In the genomic region with DNA sequence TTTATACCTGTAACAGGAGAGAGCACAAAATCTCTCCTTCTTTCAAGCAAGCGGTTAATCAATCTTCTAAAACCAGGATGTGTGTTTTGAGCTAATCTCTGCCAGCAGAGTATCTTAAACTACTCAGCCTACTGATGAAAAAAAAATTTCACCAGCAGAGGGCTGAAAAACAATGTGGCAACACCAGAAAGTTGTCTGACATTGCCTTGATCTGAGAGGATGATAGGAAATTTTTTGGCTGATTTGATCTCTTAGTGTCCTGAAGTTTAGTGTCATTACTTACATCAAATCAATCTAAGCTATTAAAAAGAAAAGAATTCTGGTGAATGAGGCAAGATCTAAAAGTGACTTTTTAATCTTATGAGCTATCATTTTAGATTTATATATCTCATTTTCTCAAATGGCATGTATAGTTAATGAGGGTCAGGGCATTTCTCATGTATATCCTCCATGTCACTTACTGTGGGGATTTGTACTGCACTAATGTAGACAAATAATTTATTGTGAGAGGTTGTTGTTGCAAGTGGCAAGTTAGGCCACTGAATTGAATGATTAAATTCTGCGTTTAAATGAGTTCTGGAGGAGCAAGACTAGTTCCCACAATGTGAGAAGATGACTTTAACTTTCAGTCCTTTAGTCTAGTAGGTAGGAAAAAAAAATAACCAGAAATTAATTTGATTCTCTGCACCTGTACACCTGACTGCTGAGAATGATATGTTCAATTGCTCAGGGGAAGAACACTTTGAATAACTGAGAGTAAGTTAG, we compare ENCODE assay signal across 13 cellular contexts. TPM values are rescaled to one million over a fixed set of nuclear protein-coding genes. Genes with fewer than 3 reads are reported as not detected.
DNase-seq lines count a peak whose midpoint lies in the region; ATAC-seq and TF ChIP-seq lines count a peak whose summit lies in the region.
"Had no signal": no experiment of that assay in that cellular context is flagged by ENCODE, and none has a peak within 500 bp of the region (broad histone marks: within the 10 kb centered on the region; RNA-seq: fewer than 3 reads in every experiment).

No MANE protein-coding gene starts in this region.

- TF ChIP-seq CTCF in esophagus muscularis mucosa (IDR thresholded peaks at IDR 0.05), result peak; percentile 16 to 34 (median 20)

- H3K14ac ChIP-seq in trophoblast cell (ENCODE audit: low read length), result no peak overlapping the region

- H2BK120ac ChIP-seq in trophoblast cell (ENCODE audit: insufficient read depth, low read length, poor library complexity), result no peak overlapping the region

- H3K23ac ChIP-seq in trophoblast cell (ENCODE audit: low read length), result no peak overlapping the region

- H3K4me3 ChIP-seq in SJSA1, result no peak overlapping the region
- H3K4me3 ChIP-seq in esophagus muscularis mucosa, result no peak overlapping the region
- no peak overlapping the region for H3K4me3 ChIP-seq in trophoblast cell (ENCODE audit: low read depth, low read length)

- ATAC-seq in HG03442 (IDR thresholded peaks at IDR 0.05; ENCODE audit: unreplicated experiment), result no peak

- intact Hi-C loops in esophagus muscularis mucosa (cut with DNase I), result loop anchor here (5.0 kb wide), 1 partner anchor 57 kb away; no protein-coding TSS in a partner anchor

- H4K12ac ChIP-seq in trophoblast cell (ENCODE audit: low read depth, low read length), result no peak overlapping the region

- DNase-seq in EH (ENCODE audit: low read depth), result peak; percentile 65
- peak in 1 of 2 experiments; percentile 28 for DNase-seq in SJSA1 (ENCODE audit: low read depth in 1 of 2, low spot score in 2 of 2)
- DNase-seq in esophagus muscularis mucosa (ENCODE audit: extremely low spot score), result no peak
- peak; percentile 59 to 95 for DNase-seq in trophoblast cell
- no peak for DNase-seq in stimulated activated CD4-positive, alpha-beta T cell treated with anti-CD3 and anti-CD28 coated beads, Interleukin-2, amount 100 ng/mL, for 24 hours
- DNase-seq in AG08396 (ENCODE audit: low spot score), result no peak
- no peak for DNase-seq in activated CD8-positive, alpha-beta memory T cell treated with anti-CD3 and anti-CD28 coated beads, Interleukin-2, amount 50 U/mL, for 4 hours
- DNase-seq: activated CD4-positive, alpha-beta memory T cell treated with anti-CD3 and anti-CD28 coated beads for 36 hours; amygdala; DMS79; naive B cell; NCI-H2107 had no signal

- no peaks in the 10 kb centered on the region for H3K79me1 ChIP-seq in trophoblast cell (ENCODE audit: low read length)

- no peak overlapping the region for H2AFZ ChIP-seq in trophoblast cell (ENCODE audit: insufficient read depth, low read length, poor library complexity)

- no peak overlapping the region for H2BK5ac ChIP-seq in trophoblast cell (ENCODE audit: low read depth, low read length, poor library complexity)

- no peak overlapping the region for H4K91ac ChIP-seq in trophoblast cell (ENCODE audit: low read depth, low read length)

- H3K18ac ChIP-seq in trophoblast cell (ENCODE audit: low read length), result no peak overlapping the region

- H3K4me2 ChIP-seq in trophoblast cell (ENCODE audit: low read length), result no peak overlapping the region

- no peak overlapping the region for H2BK12ac ChIP-seq in trophoblast cell (ENCODE audit: low read length)

- no peak for TF ChIP-seq POLR2A in esophagus muscularis mucosa (IDR thresholded peaks at IDR 0.05; ENCODE audit: low read depth)

- H3K36me3 ChIP-seq in SJSA1, result peaks cover 49% of the 10 kb centered on the region
- H3K36me3 ChIP-seq in esophagus muscularis mucosa, result peaks cover 19 to 37% (median 26%) of the 10 kb centered on the region in 4 donors
- peaks cover 10 to 16% of the 10 kb centered on the region in 2 experiments for H3K36me3 ChIP-seq in trophoblast cell (ENCODE audit: control insufficient read depth in 1 of 2, insufficient read depth in 2 of 2, low read length in 2 of 2)

- no peak overlapping the region for H3K4ac ChIP-seq in trophoblast cell (ENCODE audit: low read depth, low read length)

- no peak overlapping the region for H2AK5ac ChIP-seq in trophoblast cell (ENCODE audit: low read length)

- no peak for TF ChIP-seq EP300 in esophagus muscularis mucosa (IDR thresholded peaks at IDR 0.05)

- WGBS in esophagus muscularis mucosa, result 80% methylated on average over 2 of the region's 2 CpGs
- WGBS in trophoblast cell (ENCODE audit: extremely low coverage, insufficient coverage, insufficient read length), result no CpG with 5 or more reads among the region's 2 CpGs

- no peak overlapping the region for H3K9ac ChIP-seq in trophoblast cell (ENCODE audit: low read length)

- H3K4me1 ChIP-seq in SJSA1 (replicated peaks), result peaks cover 28% of the 10 kb centered on the region
- peaks cover 17 to 30% (median 24%) of the 10 kb centered on the region in 4 donors for H3K4me1 ChIP-seq in esophagus muscularis mucosa
- peaks cover 4 to 6% of the 10 kb centered on the region in 2 experiments for H3K4me1 ChIP-seq in trophoblast cell (ENCODE audit: control insufficient read depth in 1 of 2, insufficient read depth in 2 of 2, low read length in 2 of 2)

- H3K9me3 ChIP-seq in SJSA1 (replicated peaks) (no peaks in the 10 kb centered on the region), esophagus muscularis mucosa (no peaks in the 10 kb centered on the region), trophoblast cell (ENCODE audit: insufficient read depth, low read depth, low read length) (peaks cover 4% of the 10 kb centered on the region)

- H3K27me3 ChIP-seq in SJSA1 (replicated peaks) (no peaks in the 10 kb centered on the region; the same call in 1 of the 2 replicates), esophagus muscularis mucosa (no peaks in the 10 kb centered on the region), trophoblast cell (ENCODE audit: insufficient read depth, low read length) (no peaks in the 10 kb centered on the region)

- no peak overlapping the region for H4K8ac ChIP-seq in trophoblast cell (ENCODE audit: low read depth, low read length)

- H3K79me2 ChIP-seq in trophoblast cell (ENCODE audit: control insufficient read depth, insufficient read depth, low read length, poor library complexity), result no peaks in the 10 kb centered on the region

- H3K27ac ChIP-seq in SJSA1, result peak overlapping the region; percentile 35; the same call in 1 of the 2 replicates
- no peak overlapping the region for H3K27ac ChIP-seq in esophagus muscularis mucosa (replicated peaks in 1 of 4)
- H3K27ac ChIP-seq in trophoblast cell (ENCODE audit: low read depth, low read length), result no peak overlapping the region

RNA-seq across cellular contexts. Expression of a gene that starts 10.8 kb away (rescaled TPM):
- total RNA-seq in SJSA1 (2014; rRNA removed; shearing (Covaris generic)), result 57.6 and 69.7 TPM in 2 replicates
- 100 to 1,000 TPM in 2 of 4 donors, 10 to 100 TPM in 2; 60.6 to 164 (median 123) TPM for total RNA-seq in esophagus muscularis mucosa
- 189 and 201 TPM in 2 replicates for polyA plus RNA-seq in trophoblast cell (2013)
- total RNA-seq: activated CD4-positive, alpha-beta memory T cell treated with anti-CD3 and anti-CD28 coated beads for 36 hours had no signal

Comparison
In these comparisons a context has a peak if more than half of its experiments do, and no peak if none do; other contexts are left out.
1. DNase-seq: peak in EH (single experiment) and trophoblast cell (2 of 2); none in esophagus muscularis mucosa (single experiment), stimulated activated CD4-positive, alpha-beta T cell treated with anti-CD3 and anti-CD28 coated beads, Interleukin-2, amount 100 ng/mL, for 24 hours (0 of 2), AG08396 (single experiment) and activated CD8-positive, alpha-beta memory T cell treated with anti-CD3 and anti-CD28 coated beads, Interleukin-2, amount 50 U/mL, for 4 hours (single experiment).